Comparison of ENCODE assay signal across 4 cellular contexts in genomic region chr1:24875976-24876609, GRCh38.
TF ChIP-seq lines count a peak whose summit lies in the region.

No MANE protein-coding gene starts in this region.

TF ChIP-seq in GM23338, 12 proteins besides CTCF, POLR2A, EP300 and RAD21 (continues in another document):
- no peak for TF ChIP-seq REST (IDR thresholded peaks at IDR 0.05; ENCODE audit: unreplicated experiment)
- TF ChIP-seq ZNF114 (CRISPR knock-in tag; IDR thresholded peaks at IDR 0.05): no peak
- no peak for TF ChIP-seq JUNB (IDR thresholded peaks at IDR 0.05; ENCODE audit: unreplicated experiment)
- TF ChIP-seq NANOG (IDR thresholded peaks at IDR 0.05; ENCODE audit: borderline replicate concordance): no peak
- TF ChIP-seq ETS1 (IDR thresholded peaks at IDR 0.05): no peak
- no peak for TF ChIP-seq CREB1 (CRISPR knock-in tag; IDR thresholded peaks at IDR 0.05; ENCODE audit: low read depth)
- no peak for TF ChIP-seq STAT1 (IDR thresholded peaks at IDR 0.05; ENCODE audit: unreplicated experiment)
- TF ChIP-seq POLR2AphosphoS5 (IDR thresholded peaks at IDR 0.05; ENCODE audit: low read depth): no peak
- TF ChIP-seq EZH2 (IDR thresholded peaks at IDR 0.05; ENCODE audit: low read depth, unreplicated experiment): no peak
- TF ChIP-seq EZH2phosphoT487 (IDR thresholded peaks at IDR 0.05; ENCODE audit: unreplicated experiment): no peak
- no peak for TF ChIP-seq ZNF331 (CRISPR knock-in tag; IDR thresholded peaks at IDR 0.05; ENCODE audit: low read depth)

TF ChIP-seq in HCT116, 20 proteins besides CTCF, POLR2A, EP300 and RAD21:
- no peak for TF ChIP-seq ZNF274 (IDR thresholded peaks at IDR 0.05; ENCODE audit: low read depth, low read length)
- TF ChIP-seq MAX (IDR thresholded peaks at IDR 0.05): no peak
- no peak for TF ChIP-seq SIN3A (IDR thresholded peaks at IDR 0.05; ENCODE audit: low read depth)
- no peak for TF ChIP-seq YY1 (IDR thresholded peaks at IDR 0.05; ENCODE audit: extremely low read depth, insufficient replicate concordance, low read depth, low read length)
- TF ChIP-seq ATF3 (IDR thresholded peaks at IDR 0.05): no peak
- no peak for TF ChIP-seq JUND (IDR thresholded peaks at IDR 0.05)
- TF ChIP-seq CEBPB (IDR thresholded peaks at IDR 0.05; ENCODE audit: low read depth): no peak
- no peak for TF ChIP-seq EZH2phosphoT487 (IDR thresholded peaks at IDR 0.05; ENCODE audit: borderline replicate concordance)
- TF ChIP-seq TCF7L2 (IDR thresholded peaks at IDR 0.05; ENCODE audit: borderline replicate concordance, extremely low read depth, insufficient read depth, insufficient read length): no peak
- no peak for TF ChIP-seq ZBTB33 (IDR thresholded peaks at IDR 0.05; ENCODE audit: extremely low read depth, insufficient replicate concordance, low read length)

TF ChIP-seq in K562, 482 proteins besides CTCF, POLR2A, EP300 and RAD21 (continues in another document):
- TF ChIP-seq ETV5 (CRISPR knock-in tag; IDR thresholded peaks at IDR 0.05; ENCODE audit: low read depth): no peak
- no peak for TF ChIP-seq ATF6 (CRISPR knock-in tag; IDR thresholded peaks at IDR 0.05)
- TF ChIP-seq THAP7 (CRISPR knock-in tag; IDR thresholded peaks at IDR 0.05): no peak
- TF ChIP-seq FIP1L1 (IDR thresholded peaks at IDR 0.05; ENCODE audit: low read depth, low read length, poor library complexity, severe bottlenecking): no peak
- TF ChIP-seq RFX5 (IDR thresholded peaks at IDR 0.05; ENCODE audit: low read depth, low read length): no peak
- TF ChIP-seq NEUROD1 (IDR thresholded peaks at IDR 0.05; ENCODE audit: borderline replicate concordance, low read depth, low read length, partially characterized antibody): no peak
- no peak for TF ChIP-seq ZNF395 (CRISPR knock-in tag; IDR thresholded peaks at IDR 0.05)
- TF ChIP-seq MYNN (IDR thresholded peaks at IDR 0.05): peak; percentile 76; the same call in 1 of the 2 replicates
- TF ChIP-seq MYNN (CRISPR knock-in tag; IDR thresholded peaks at IDR 0.05): peak; percentile 19; the same call in 1 of the 2 replicates
- peak; percentile 62 for TF ChIP-seq PRDM10 (IDR thresholded peaks at IDR 0.05; ENCODE audit: partially characterized antibody)
- no peak for TF ChIP-seq SRSF1 (IDR thresholded peaks at IDR 0.05; ENCODE audit: low read depth, low read length)
- no peak for TF ChIP-seq ZNF143 (CRISPR knock-in tag; IDR thresholded peaks at IDR 0.05)
- TF ChIP-seq SRSF7 (optimal IDR thresholded peaks at IDR 0.05; ENCODE audit: low read depth, low read length): no peak

TF ChIP-seq in HEK293T, 16 proteins besides CTCF, POLR2A, EP300 and RAD21:
- TF ChIP-seq SP1 (IDR thresholded peaks at IDR 0.05) (no peak), TARDBP (IDR thresholded peaks at IDR 0.05) (no peak), FOXM1 (IDR thresholded peaks at IDR 0.05; ENCODE audit: borderline replicate concordance) (no peak), ARNT (IDR thresholded peaks at IDR 0.05) (no peak), ZNF384 (IDR thresholded peaks at IDR 0.05) (no peak), CTBP1 (IDR thresholded peaks at IDR 0.05; ENCODE audit: borderline replicate concordance) (no peak), FOXK2 (IDR thresholded peaks at IDR 0.05) (no peak), SUZ12 (IDR thresholded peaks at IDR 0.05) (no peak), NFRKB (IDR thresholded peaks at IDR 0.05) (no peak), LEF1 (IDR thresholded peaks at IDR 0.05; ENCODE audit: borderline replicate concordance) (no peak), L3MBTL2 (conservative IDR thresholded peaks at IDR 0.05) (no peak), PKNOX1 (IDR thresholded peaks at IDR 0.05) (no peak), ELF4 (IDR thresholded peaks at IDR 0.05) (no peak)
